ENCODE assay signal across 12 cellular contexts in genomic region chr15:52463638-52464037, GRCh38.
DNase-seq lines count a peak whose midpoint lies in the region; ATAC-seq and TF ChIP-seq lines count a peak whose summit lies in the region.
"Had no signal": no experiment of that assay in that cellular context is flagged by ENCODE, and none has a peak within 500 bp of the region (broad histone marks: within the 10 kb centered on the region; RNA-seq: fewer than 3 reads in every experiment).

No MANE protein-coding gene starts in this region.

- TF ChIP-seq CTCF in psoas muscle (IDR thresholded peaks at IDR 0.05): peak; percentile 38

- H3K27ac Mint-ChIP-seq in activated CD4-positive, alpha-beta T cell treated with anti-CD3 and anti-CD28 coated beads, Interleukin-2, amount 10 ng/mL, durations not matched to agents 7 days and 5 days: peak overlapping the region; percentile 83
- H3K27ac Mint-ChIP-seq in activated T-helper 2 cell treated with anti-CD3 and anti-CD28 coated beads, Interferon-gamma antibody, Interleukin-2, Interleukin-4, amounts not matched to agents 10 μg/mL and 5 μg/mL and 100 μg/mL, durations not matched to agents 14 hours and 24 hours and 36 hours: no peak overlapping the region

- no peak overlapping the region for H3K4me3 ChIP-seq in psoas muscle

- H3K4me3 Mint-ChIP-seq in activated CD4-positive, alpha-beta T cell treated with anti-CD3 and anti-CD28 coated beads, Interleukin-2, amount 10 ng/mL, durations not matched to agents 7 days and 5 days: no peak overlapping the region
- no peak overlapping the region for H3K4me3 Mint-ChIP-seq in activated T-helper 2 cell treated with anti-CD3 and anti-CD28 coated beads, Interferon-gamma antibody, Interleukin-2, Interleukin-4, amounts not matched to agents 10 μg/mL and 5 μg/mL and 100 μg/mL, durations not matched to agents 14 hours and 24 hours and 36 hours (ENCODE audit: low read depth)

- H3K4me1 Mint-ChIP-seq in activated CD4-positive, alpha-beta T cell treated with anti-CD3 and anti-CD28 coated beads, Interleukin-2, amount 10 ng/mL, durations not matched to agents 7 days and 5 days: peaks cover 39% of the 10 kb centered on the region
- H3K4me1 Mint-ChIP-seq in activated T-helper 2 cell treated with anti-CD3 and anti-CD28 coated beads, Interferon-gamma antibody, Interleukin-2, Interleukin-4, amounts not matched to agents 10 μg/mL and 5 μg/mL and 100 μg/mL, durations not matched to agents 14 hours and 24 hours and 36 hours (ENCODE audit: low read depth): peaks cover 38% of the 10 kb centered on the region

- H3K27ac ChIP-seq in psoas muscle: no peak overlapping the region

- H3K27me3 Mint-ChIP-seq in activated CD4-positive, alpha-beta T cell treated with anti-CD3 and anti-CD28 coated beads, Interleukin-2, amount 10 ng/mL, durations not matched to agents 7 days and 5 days: no peaks in the 10 kb centered on the region
- H3K27me3 Mint-ChIP-seq in activated T-helper 2 cell treated with anti-CD3 and anti-CD28 coated beads, Interferon-gamma antibody, Interleukin-2, Interleukin-4, amounts not matched to agents 10 μg/mL and 5 μg/mL and 100 μg/mL, durations not matched to agents 14 hours and 24 hours and 36 hours (ENCODE audit: low read depth): no peaks in the 10 kb centered on the region

- peaks cover 10% of the 10 kb centered on the region for H3K36me3 Mint-ChIP-seq in activated CD4-positive, alpha-beta T cell treated with anti-CD3 and anti-CD28 coated beads, Interleukin-2, amount 10 ng/mL, durations not matched to agents 7 days and 5 days (ENCODE audit: low read depth)
- H3K36me3 Mint-ChIP-seq in activated T-helper 2 cell treated with anti-CD3 and anti-CD28 coated beads, Interferon-gamma antibody, Interleukin-2, Interleukin-4, amounts not matched to agents 10 μg/mL and 5 μg/mL and 100 μg/mL, durations not matched to agents 14 hours and 24 hours and 36 hours (ENCODE audit: low read depth): peaks cover 16% of the 10 kb centered on the region

- peak in 3 of 4 donors; percentile 71 to 83 (median 78) for ATAC-seq in psoas muscle

- H3K9me3 ChIP-seq in psoas muscle: no peaks in the 10 kb centered on the region

- H3K9me3 Mint-ChIP-seq in activated CD4-positive, alpha-beta T cell treated with anti-CD3 and anti-CD28 coated beads, Interleukin-2, amount 10 ng/mL, durations not matched to agents 7 days and 5 days: no peaks in the 10 kb centered on the region
- H3K9me3 Mint-ChIP-seq in activated T-helper 2 cell treated with anti-CD3 and anti-CD28 coated beads, Interferon-gamma antibody, Interleukin-2, Interleukin-4, amounts not matched to agents 10 μg/mL and 5 μg/mL and 100 μg/mL, durations not matched to agents 14 hours and 24 hours and 36 hours: peaks cover 5% of the 10 kb centered on the region

- no peaks in the 10 kb centered on the region for H3K36me3 ChIP-seq in psoas muscle (ENCODE audit: insufficient read depth in 1 of 2, low read depth in 1 of 2)

- H3K4me1 ChIP-seq in psoas muscle: peaks cover 27% of the 10 kb centered on the region

- POLR2A ChIA-PET in activated CD4-positive, alpha-beta T cell treated with anti-CD3 and anti-CD28 coated beads, Interleukin-2, amount 10 ng/mL, durations not matched to agents 7 days and 5 days (lab: Charles Lee): no interaction called here

- intact Hi-C loops in psoas muscle (cut with DNase I): loop anchor here in 1 of 2 donors (10.0 kb wide), 1 partner anchor 129 kb away; no protein-coding TSS in a partner anchor
- intact Hi-C loops in activated T-helper 2 cell treated with anti-CD3 and anti-CD28 coated beads, Interferon-gamma antibody, Interleukin-2, Interleukin-4, amounts not matched to agents 10 μg/mL and 5 μg/mL and 100 μg/mL, durations not matched to agents 14 hours and 24 hours and 36 hours (cut with micrococcal nuclease): loop anchor here (2.0 kb wide), 1 partner anchor 65 kb away; the partner anchor contains the start of gene MYO5A

- CTCF ChIA-PET in activated CD4-positive, alpha-beta T cell treated with anti-CD3 and anti-CD28 coated beads, Interleukin-2, amount 10 ng/mL, durations not matched to agents 7 days and 5 days (lab: Charles Lee): interaction anchor here (0.6 to 1.0 kb wide), 3 partner anchors 56 to 207 kb away, joined by 3 read pairs; no protein-coding TSS in a partner anchor

- H3K27me3 ChIP-seq in psoas muscle (ENCODE audit: insufficient read depth in 3 of 3, low read length in 2 of 3): no peaks in the 10 kb centered on the region

- DNase-seq in activated CD4-positive, alpha-beta T cell treated with anti-CD3 and anti-CD28 coated beads, Interleukin-2, amount 10 ng/mL, durations not matched to agents 7 days and 5 days: no peak
- no peak for DNase-seq in activated CD4-positive, alpha-beta T cell treated with anti-CD3 and anti-CD28 coated beads, Interleukin-2, amount 50 U/mL, for 48 hours
- DNase-seq in NCI-H226: peak; percentile 34
- peak; percentile 72 for DNase-seq in dermis blood vessel endothelial cell
- no peak for DNase-seq in psoas muscle
- no peak for DNase-seq in NCI-H748 (lab: John Stamatoyannopoulos, UW; ENCODE audit: unreplicated experiment)
- DNase-seq in activated T-helper 2 cell treated with anti-CD3 and anti-CD28 coated beads, Interferon-gamma antibody, Interleukin-2, Interleukin-4, amounts not matched to agents 10 μg/mL and 5 μg/mL and 100 μg/mL, durations not matched to agents 14 hours and 24 hours and 36 hours (ENCODE audit: low spot score): no peak
- DNase-seq in GDM1 (lab: John Stamatoyannopoulos, UW): no peak
- DNase-seq: AML-193; mesendoderm; NCI-H2107; stimulated activated CD4-positive, alpha-beta T cell treated with anti-CD3 and anti-CD28 coated beads, Interleukin-4, amount 100 ng/mL, for 4 hours had no signal

Comparison
In these comparisons a context has a peak if more than half of its experiments do, and no peak if none do; other contexts are left out.
1. DNase-seq: peak in NCI-H226 (single experiment) and dermis blood vessel endothelial cell (single experiment); none in activated CD4-positive, alpha-beta T cell treated with anti-CD3 and anti-CD28 coated beads, Interleukin-2, amount 10 ng/mL, durations not matched to agents 7 days and 5 days (single experiment), activated CD4-positive, alpha-beta T cell treated with anti-CD3 and anti-CD28 coated beads, Interleukin-2, amount 50 U/mL, for 48 hours (0 of 2), psoas muscle (0 of 2), NCI-H748 (single experiment), activated T-helper 2 cell treated with anti-CD3 and anti-CD28 coated beads, Interferon-gamma antibody, Interleukin-2, Interleukin-4, amounts not matched to agents 10 μg/mL and 5 μg/mL and 100 μg/mL, durations not matched to agents 14 hours and 24 hours and 36 hours (single experiment) and GDM1 (single experiment).